2 cellular contexts compared by ENCODE assay signal in the genomic region with DNA sequence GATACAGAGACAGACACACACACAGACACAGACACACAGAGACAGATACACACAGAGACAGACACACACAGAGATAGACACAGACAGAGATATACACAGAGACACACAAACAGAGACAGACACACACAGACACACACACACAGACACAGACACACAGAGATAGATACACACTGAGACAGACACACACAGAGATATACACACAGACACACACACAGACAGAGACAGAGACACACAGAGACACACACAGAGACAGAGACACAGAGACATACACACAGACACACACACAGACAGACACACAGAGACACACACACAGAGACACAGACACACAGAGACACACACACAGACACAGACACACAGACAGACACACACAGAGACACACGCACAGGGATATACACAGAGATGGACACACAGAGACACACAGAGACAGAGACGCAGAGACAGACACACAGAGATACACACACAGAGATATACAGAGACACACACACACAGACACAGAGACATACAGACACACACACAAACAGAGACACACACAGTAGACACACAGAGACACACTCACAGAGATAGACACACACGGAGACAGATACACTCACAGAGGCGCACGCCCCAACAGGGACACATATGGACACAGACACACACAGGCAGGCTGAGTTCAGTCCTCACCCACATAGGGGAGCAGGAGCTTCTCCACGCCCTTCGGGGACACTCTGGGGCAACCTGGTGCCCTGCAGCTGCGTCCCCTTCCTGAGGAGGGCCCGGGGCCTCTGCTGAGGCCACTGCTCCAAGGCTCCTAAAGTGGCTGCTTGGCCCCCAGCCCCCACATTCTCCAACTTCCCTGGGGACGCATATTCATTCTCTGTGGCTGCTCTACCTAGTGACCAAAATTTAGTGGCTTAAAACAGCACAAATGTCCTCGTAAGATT.
TF ChIP-seq lines count a peak whose summit lies in the region.

No MANE protein-coding gene starts in this region.

TF ChIP-seq in A549, 52 proteins besides CTCF, POLR2A, EP300 and RAD21 (continued from another document):
- no peak for TF ChIP-seq CHD2 (IDR thresholded peaks at IDR 0.05; ENCODE audit: low read length, partially characterized antibody)
- TF ChIP-seq EHMT2 (IDR thresholded peaks at IDR 0.05; ENCODE audit: low read depth) = no peak
- no peak for TF ChIP-seq ZC3H11A (IDR thresholded peaks at IDR 0.05)
- no peak for TF ChIP-seq CHD4 (IDR thresholded peaks at IDR 0.05; ENCODE audit: borderline replicate concordance)
- TF ChIP-seq MAFK (IDR thresholded peaks at IDR 0.05; ENCODE audit: partially characterized antibody) = no peak
- TF ChIP-seq ZNF302 (CRISPR knock-in tag; IDR thresholded peaks at IDR 0.05) = no peak
- TF ChIP-seq KDM5A (IDR thresholded peaks at IDR 0.05) = no peak
- no peak for TF ChIP-seq RFX5 (IDR thresholded peaks at IDR 0.05)
- TF ChIP-seq FOXS1 (CRISPR knock-in tag; IDR thresholded peaks at IDR 0.05) = no peak

TF ChIP-seq in WTC11, 78 proteins besides CTCF, POLR2A, EP300 and RAD21:
- TF ChIP-seq, protein P1, sequence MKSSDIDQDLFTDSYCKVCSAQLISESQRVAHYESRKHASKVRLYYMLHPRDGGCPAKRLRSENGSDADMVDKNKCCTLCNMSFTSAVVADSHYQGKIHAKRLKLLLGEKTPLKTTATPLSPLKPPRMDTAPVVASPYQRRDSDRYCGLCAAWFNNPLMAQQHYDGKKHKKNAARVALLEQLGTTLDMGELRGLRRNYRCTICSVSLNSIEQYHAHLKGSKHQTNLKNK (CRISPR knock-in tag; IDR thresholded peaks at IDR 0.05) = no peak
- TF ChIP-seq TCF7 (CRISPR knock-in tag; IDR thresholded peaks at IDR 0.05; ENCODE audit: low read depth) (no peak), FOXJ3 (CRISPR knock-in tag; IDR thresholded peaks at IDR 0.05; ENCODE audit: borderline replicate concordance) (no peak), ZNF416 (CRISPR knock-in tag; IDR thresholded peaks at IDR 0.05) (no peak), STAT6 (CRISPR knock-in tag; conservative IDR thresholded peaks at IDR 0.05; ENCODE audit: low read depth) (no peak), ZNF219 (CRISPR knock-in tag; IDR thresholded peaks at IDR 0.05; ENCODE audit: borderline replicate concordance) (no peak), ZNF512 (CRISPR knock-in tag; IDR thresholded peaks at IDR 0.05; ENCODE audit: borderline replicate concordance) (no peak), E2F1 (CRISPR knock-in tag; IDR thresholded peaks at IDR 0.05) (no peak), SMAD3 (CRISPR knock-in tag; IDR thresholded peaks at IDR 0.05; ENCODE audit: borderline replicate concordance) (no peak), AR (CRISPR knock-in tag; IDR thresholded peaks at IDR 0.05) (no peak), EMX1 (CRISPR knock-in tag; IDR thresholded peaks at IDR 0.05) (no peak), NFYB (CRISPR knock-in tag; conservative IDR thresholded peaks at IDR 0.05; ENCODE audit: low read depth) (no peak), KAT7 (CRISPR knock-in tag; IDR thresholded peaks at IDR 0.05; ENCODE audit: borderline replicate concordance) (no peak), ZNF263 (CRISPR knock-in tag; IDR thresholded peaks at IDR 0.05; ENCODE audit: low read depth) (no peak)
- TF ChIP-seq, protein P2, sequence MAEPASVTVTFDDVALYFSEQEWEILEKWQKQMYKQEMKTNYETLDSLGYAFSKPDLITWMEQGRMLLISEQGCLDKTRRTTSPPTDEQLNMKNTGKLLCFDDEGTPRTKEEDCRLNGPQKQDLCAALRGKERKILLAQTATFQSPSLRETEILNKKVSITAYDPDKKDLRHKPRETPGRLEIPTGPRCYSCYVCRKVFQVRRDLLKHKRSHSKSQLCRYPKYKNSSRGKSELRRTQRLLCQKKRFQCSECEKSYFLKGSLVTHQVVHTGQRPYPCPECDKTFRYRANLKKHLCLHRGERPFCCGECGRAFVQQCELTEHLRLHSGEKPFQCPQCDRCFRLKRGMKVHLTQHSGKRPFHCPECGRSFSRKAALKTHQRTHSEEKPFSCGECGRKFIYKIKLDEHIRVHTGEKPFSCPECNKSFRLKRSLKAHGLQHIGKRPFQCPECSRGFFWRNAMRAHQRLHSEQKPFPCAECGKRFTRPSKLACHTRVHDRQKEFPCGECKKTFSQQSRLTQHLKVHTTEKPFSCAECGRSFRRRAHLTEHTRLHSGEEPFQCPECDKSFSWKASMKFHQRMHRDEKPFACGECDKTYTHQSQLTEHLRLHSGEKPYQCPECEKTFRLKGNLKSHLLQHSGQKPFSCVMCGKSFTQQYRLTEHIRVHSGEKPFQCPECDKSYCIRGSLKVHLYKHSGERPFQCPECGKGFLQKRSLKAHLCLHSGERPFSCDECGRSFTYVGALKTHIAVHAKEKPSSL (CRISPR knock-in tag; conservative IDR thresholded peaks at IDR 0.05) = no peak
TF ChIP-seq in WTC11: peak in this region for 0.
